Comparison of ENCODE assay signal across 12 cellular contexts in genomic region chr19:37980419-37980975, GRCh38.
DNase-seq lines count a peak whose midpoint lies in the region; ATAC-seq and TF ChIP-seq lines count a peak whose summit lies in the region.
"Had no signal": no experiment of that assay in that cellular context is flagged by ENCODE, and none has a peak within 500 bp of the region (broad histone marks: within the 10 kb centered on the region; RNA-seq: fewer than 3 reads in every experiment).

No MANE protein-coding gene starts in this region.

- H3K36me3 ChIP-seq in kidney epithelial cell (ENCODE audit: control insufficient read depth, insufficient read depth, low read length) (no peaks in the 10 kb centered on the region), skeletal muscle tissue (ENCODE audit: control insufficient read depth in 3 of 3, insufficient read depth in 3 of 3, low read length in 3 of 3) (no peaks in the 10 kb centered on the region)

- no peaks in the 10 kb centered on the region for H3K27me3 ChIP-seq in kidney epithelial cell (ENCODE audit: control insufficient read depth, insufficient read depth, low read length)
- H3K27me3 ChIP-seq in skeletal muscle tissue (ENCODE audit: control insufficient read depth in 3 of 3, insufficient read depth in 3 of 3, low read length in 3 of 3) = no peaks in the 10 kb centered on the region
- H3K27me3 ChIP-seq in CD4-positive, alpha-beta T cell (ENCODE audit: control insufficient read depth, insufficient read depth, low read length) = no peaks in the 10 kb centered on the region

- no peaks in the 10 kb centered on the region for H3K9me3 Mint-ChIP-seq in CD4-positive, alpha-beta T cell
- H3K9me3 Mint-ChIP-seq: activated naive CD4-positive, alpha-beta T cell treated with anti-CD3 and anti-CD28 coated beads, Interleukin-2, amount 50 U/mL, for 24 hours had no signal

- no peaks in the 10 kb centered on the region for H3K9me3 ChIP-seq in skeletal muscle tissue (ENCODE audit: control insufficient read depth in 3 of 3, low read length in 3 of 3)
- no peaks in the 10 kb centered on the region for H3K9me3 ChIP-seq in CD4-positive, alpha-beta T cell (ENCODE audit: control insufficient read depth, low read length)

- intact Hi-C loops in CD4-positive, alpha-beta T cell (cut with DNase I, micrococcal nuclease) = no loop called here

- H3K27me3 Mint-ChIP-seq in CD4-positive, alpha-beta T cell = no peaks in the 10 kb centered on the region
- H3K27me3 Mint-ChIP-seq: activated naive CD4-positive, alpha-beta T cell treated with anti-CD3 and anti-CD28 coated beads, Interleukin-2, amount 50 U/mL, for 24 hours had no signal

- ATAC-seq in HG02840 (IDR thresholded peaks at IDR 0.05; ENCODE audit: low FRiP score, unreplicated experiment) = no peak
- ATAC-seq in CD4-positive, alpha-beta T cell (ENCODE audit: poor library complexity) = no peak

- H3K4me3 ChIP-seq in kidney epithelial cell (ENCODE audit: low read depth, low read length) = no peak overlapping the region
- no peak overlapping the region for H3K4me3 ChIP-seq in skeletal muscle tissue (ENCODE audit: low read length in 3 of 3)

- no peak overlapping the region for H3K9ac ChIP-seq in skeletal muscle tissue (ENCODE audit: low read depth in 1 of 3, low read length in 3 of 3)

- H3K4me1 ChIP-seq in skeletal muscle tissue (ENCODE audit: control insufficient read depth in 3 of 3, insufficient read depth in 3 of 3, low read length in 3 of 3) = peaks cover 9 to 17% (median 16%) of the 10 kb centered on the region in 3 donors

- H3K36me3 Mint-ChIP-seq in CD4-positive, alpha-beta T cell (ENCODE audit: low read depth) = no peaks in the 10 kb centered on the region
- H3K36me3 Mint-ChIP-seq: CD14-positive monocyte had no signal

- H3K27ac ChIP-seq in RWPE1 (peak overlapping the region; percentile 96), skeletal muscle tissue (ENCODE audit: low read depth, low read length) (peak overlapping the region; percentile 11)
- no peak overlapping the region for H3K27ac ChIP-seq in CD4-positive, alpha-beta T cell (ENCODE audit: low read depth, low read length)

- TF ChIP-seq CTCF in RWPE1 (conservative IDR thresholded peaks at IDR 0.05; ENCODE audit: low read depth) (no peak), kidney epithelial cell (IDR thresholded peaks at IDR 0.05; ENCODE audit: insufficient read depth, low read length, poor library complexity, severe bottlenecking) (no peak)
- TF ChIP-seq CTCF in CD4-positive, alpha-beta T cell (IDR thresholded peaks at IDR 0.05) = no peak

- H3K4me3 Mint-ChIP-seq in CD4-positive, alpha-beta T cell = no peak overlapping the region
- H3K4me3 Mint-ChIP-seq: activated naive CD4-positive, alpha-beta T cell treated with anti-CD3 and anti-CD28 coated beads, Interleukin-2, amount 50 U/mL, for 24 hours; CD14-positive monocyte had no signal

- peaks cover 12% of the 10 kb centered on the region for H3K4me1 Mint-ChIP-seq in CD4-positive, alpha-beta T cell (ENCODE audit: low read depth)
- H3K4me1 Mint-ChIP-seq: CD14-positive monocyte had no signal

- DNase-seq in DMS79 treated with DMSO at 0.1 percent for 48 hours (lab: John Stamatoyannopoulos, UW) (peak; percentile 79), RWPE1 (ENCODE audit: low spot score) (no peak), kidney epithelial cell (ENCODE audit: low read depth) (peak; percentile 86), COLO668 (lab: John Stamatoyannopoulos, UW; ENCODE audit: unreplicated experiment) (no peak)
- DNase-seq in activated CD8-positive, alpha-beta memory T cell treated with anti-CD3 and anti-CD28 coated beads, Interleukin-2, amount 50 U/mL, for 4 hours = no peak
- no peak for DNase-seq in CD4-positive, alpha-beta T cell
- DNase-seq: activated CD4-positive, alpha-beta T cell treated with anti-CD3 and anti-CD28 coated beads, Interleukin-2, amount 50 U/mL, for 48 hours; NCI-H748 treated with DMSO at 0.1 percent for 48 hours had no signal

- CTCF ChIA-PET in RWPE1 (lab: Yijun Ruan, JAX) = interaction anchor here (0.7 kb wide), 1 partner anchor 11 kb away, joined by 3 read pairs; no protein-coding TSS in a partner anchor
- CTCF ChIA-PET in CD4-positive, alpha-beta T cell (lab: Charles Lee) = interaction anchor here (0.7 kb wide), 1 partner anchor 23 kb away, joined by 3 read pairs; no protein-coding TSS in a partner anchor

- no peak overlapping the region for H3K27ac Mint-ChIP-seq in CD4-positive, alpha-beta T cell
- H3K27ac Mint-ChIP-seq: activated naive CD4-positive, alpha-beta T cell treated with anti-CD3 and anti-CD28 coated beads, Interleukin-2, amount 50 U/mL, for 24 hours had no signal

- POLR2A ChIA-PET in RWPE1 (lab: Yijun Ruan, JAX; ENCODE audit: low non-redundant PET) = no interaction called here
- POLR2A ChIA-PET in CD4-positive, alpha-beta T cell (lab: Charles Lee) = no interaction called here

Comparison
In these comparisons a context has a peak if more than half of its experiments do, and no peak if none do; other contexts are left out.
1. DNase-seq: peak in DMS79 treated with DMSO at 0.1 percent for 48 hours (single experiment) and kidney epithelial cell (single experiment); none in RWPE1 (single experiment), COLO668 (single experiment), activated CD8-positive, alpha-beta memory T cell treated with anti-CD3 and anti-CD28 coated beads, Interleukin-2, amount 50 U/mL, for 4 hours (single experiment) and CD4-positive, alpha-beta T cell (0 of 10).